ENCODE assay signal across 17 cellular contexts in genomic region chr7:96085953-96086352, GRCh38.
"Had no signal": no experiment of that assay in that cellular context is flagged by ENCODE, and none has a peak within 500 bp of the region (broad histone marks: within the 10 kb centered on the region; RNA-seq: fewer than 3 reads in every experiment).

No MANE protein-coding gene starts in this region.

- H3K36me3 Mint-ChIP-seq: memory B cell had no signal

- H3K79me2 ChIP-seq: hepatocyte had no signal

- DNase-seq: activated CD4-positive, alpha-beta T cell treated with anti-CD3 and anti-CD28 coated beads, Interleukin-2, amount 10 ng/mL, durations not matched to agents 24 days and 14 days; activated CD4-positive, CD25-positive, alpha-beta regulatory T cell; activated CD8-positive, alpha-beta T cell treated with anti-CD3 and anti-CD28 coated beads, Interleukin-2, amount 10 ng/mL, durations not matched to agents 7 days and 5 days; activated naive CD4-positive, alpha-beta T cell treated with anti-CD3 and anti-CD28 coated beads for 36 hours; activated T-cell treated with anti-CD3 and anti-CD28 coated beads, Interleukin-2, amount 50 U/mL, for 24 hours; brain microvascular endothelial cell; central memory CD4-positive, alpha-beta T cell; psoas muscle; right cardiac atrium; stimulated activated CD4-positive, alpha-beta T cell treated with anti-CD3 and anti-CD28 coated beads, Interleukin-2, amount 100 ng/mL, for 24 hours; stimulated activated naive CD4-positive, alpha-beta T cell treated with Interleukin-2 at 50 U/mL for 16 hours; thyroid gland had no signal

- H3K27ac Mint-ChIP-seq: activated CD4-positive, alpha-beta T cell treated with anti-CD3 and anti-CD28 coated beads, Interleukin-2, amount 10 ng/mL, durations not matched to agents 24 days and 14 days; activated CD8-positive, alpha-beta T cell treated with anti-CD3 and anti-CD28 coated beads, Interleukin-2, amount 10 ng/mL, durations not matched to agents 7 days and 5 days; activated naive CD4-positive, alpha-beta T cell treated with anti-CD3 and anti-CD28 coated beads for 36 hours; activated T-cell treated with anti-CD3 and anti-CD28 coated beads, Interleukin-2, amount 50 U/mL, for 24 hours; activated T-helper 2 cell treated with anti-CD3 and anti-CD28 coated beads, Interferon-gamma antibody, Interleukin-2, Interleukin-4, amounts not matched to agents 10 μg/mL and 5 μg/mL and 100 μg/mL, durations not matched to agents 14 hours and 24 hours and 36 hours; memory B cell had no signal

- H3K4me1 Mint-ChIP-seq: activated CD4-positive, alpha-beta T cell treated with anti-CD3 and anti-CD28 coated beads, Interleukin-2, amount 10 ng/mL, durations not matched to agents 24 days and 14 days; memory B cell; neural crest cell had no signal

- H3K27me3 Mint-ChIP-seq: memory B cell had no signal

- H3K9me3 Mint-ChIP-seq: activated CD4-positive, alpha-beta T cell treated with anti-CD3 and anti-CD28 coated beads, Interleukin-2, amount 10 ng/mL, durations not matched to agents 24 days and 14 days; activated naive CD4-positive, alpha-beta T cell treated with anti-CD3 and anti-CD28 coated beads for 36 hours; activated T-cell treated with anti-CD3 and anti-CD28 coated beads, Interleukin-2, amount 50 U/mL, for 24 hours; activated T-helper 2 cell treated with anti-CD3 and anti-CD28 coated beads, Interferon-gamma antibody, Interleukin-2, Interleukin-4, amounts not matched to agents 10 μg/mL and 5 μg/mL and 100 μg/mL, durations not matched to agents 14 hours and 24 hours and 36 hours; memory B cell; neural crest cell had no signal

- H3K9me3 ChIP-seq: psoas muscle, thyroid gland had no signal

- ATAC-seq: activated CD8-positive, alpha-beta T cell treated with anti-CD3 and anti-CD28 coated beads, Interleukin-2, amount 10 ng/mL, durations not matched to agents 7 days and 5 days; psoas muscle; right cardiac atrium had no signal

- H2AFZ ChIP-seq: hepatocyte had no signal

- H3K36me3 ChIP-seq: brain microvascular endothelial cell, thyroid gland had no signal

- H3K4me3 ChIP-seq: hepatocyte, psoas muscle, thyroid gland had no signal

- H3K27me3 ChIP-seq: brain microvascular endothelial cell, foreskin keratinocyte, hepatocyte, thyroid gland had no signal

- H3K4me3 Mint-ChIP-seq: activated CD4-positive, alpha-beta T cell treated with anti-CD3 and anti-CD28 coated beads, Interleukin-2, amount 10 ng/mL, durations not matched to agents 24 days and 14 days; activated CD8-positive, alpha-beta T cell treated with anti-CD3 and anti-CD28 coated beads, Interleukin-2, amount 10 ng/mL, durations not matched to agents 7 days and 5 days; activated naive CD4-positive, alpha-beta T cell treated with anti-CD3 and anti-CD28 coated beads for 36 hours; activated T-cell treated with anti-CD3 and anti-CD28 coated beads, Interleukin-2, amount 50 U/mL, for 24 hours; memory B cell; neural crest cell had no signal

- H3K27ac ChIP-seq: brain microvascular endothelial cell, hepatocyte, psoas muscle, thyroid gland had no signal

- H3K4me2 ChIP-seq: hepatocyte had no signal
